ENCODE assay signal across 20 cellular contexts in the genomic region with DNA sequence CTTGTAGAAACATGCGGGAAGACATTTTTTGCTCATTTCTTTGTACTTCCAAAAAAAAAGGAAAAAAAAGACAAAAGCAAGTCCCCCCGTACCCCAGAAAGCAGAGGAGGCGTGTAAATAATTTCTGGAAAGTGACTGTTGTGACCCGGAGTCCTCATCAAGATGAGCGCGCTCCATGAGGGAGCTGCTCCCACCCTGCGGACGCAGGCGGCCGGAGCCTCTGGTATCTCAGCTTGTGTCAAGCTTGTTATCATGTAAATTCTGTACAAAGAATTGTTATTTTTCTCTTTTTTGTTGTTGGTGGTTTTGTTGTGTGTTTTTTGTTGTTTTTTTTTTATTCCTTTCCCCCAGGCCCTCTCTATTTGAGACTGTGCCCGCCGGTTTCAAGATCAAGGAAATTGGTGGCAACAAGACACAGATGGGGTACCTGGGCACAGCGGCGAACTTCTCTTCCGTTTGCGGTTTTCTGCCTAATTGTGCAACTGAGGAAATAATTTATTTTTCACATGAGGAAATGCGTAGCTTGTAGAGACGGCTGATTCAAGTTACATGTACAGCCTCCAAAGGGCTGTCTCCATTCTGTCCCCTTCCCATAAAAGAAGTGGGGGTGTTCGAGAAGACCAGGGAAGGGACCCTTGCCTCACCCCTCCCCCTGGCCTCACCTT. TPM values are rescaled to one million over a fixed set of nuclear protein-coding genes. Genes with fewer than 3 reads are reported as not detected.
DNase-seq lines count a peak whose midpoint lies in the region; ATAC-seq and TF ChIP-seq lines count a peak whose summit lies in the region.
"Had no signal": no experiment of that assay in that cellular context is flagged by ENCODE, and none has a peak within 500 bp of the region (broad histone marks: within the 10 kb centered on the region; RNA-seq: fewer than 3 reads in every experiment).

No MANE protein-coding gene starts in this region.

- no peak for ATAC-seq in HG03565 (IDR thresholded peaks at IDR 0.05; ENCODE audit: unreplicated experiment)
- ATAC-seq: SK-N-SH treated with all-trans-retinoic acid at 6 μM for 48 hours had no signal

- peaks cover 5% of the 10 kb centered on the region for H3K4me1 Mint-ChIP-seq in activated naive CD4-positive, alpha-beta T cell treated with anti-CD3 and anti-CD28 coated beads, Interleukin-2, amount 50 U/mL, for 24 hours
- no peaks in the 10 kb centered on the region for H3K4me1 Mint-ChIP-seq in activated naive CD4-positive, alpha-beta T cell treated with anti-CD3 and anti-CD28 coated beads, Interleukin-2, amount 10 ng/mL, durations not matched to agents 7 days and 5 days
- H3K4me1 Mint-ChIP-seq in nephron progenitor cell = no peaks in the 10 kb centered on the region

- peaks cover 12% of the 10 kb centered on the region for H3K36me3 Mint-ChIP-seq in activated naive CD4-positive, alpha-beta T cell treated with anti-CD3 and anti-CD28 coated beads, Interleukin-2, amount 50 U/mL, for 24 hours
- H3K36me3 Mint-ChIP-seq in activated naive CD4-positive, alpha-beta T cell treated with anti-CD3 and anti-CD28 coated beads, Interleukin-2, amount 10 ng/mL, durations not matched to agents 7 days and 5 days = peaks cover 34% of the 10 kb centered on the region
- peaks cover 53% of the 10 kb centered on the region for H3K36me3 Mint-ChIP-seq in nephron progenitor cell (ENCODE audit: low read depth)

- H3K4me3 ChIP-seq in ascending aorta = no peak overlapping the region

- no peaks in the 10 kb centered on the region for H3K9me3 Mint-ChIP-seq in activated naive CD4-positive, alpha-beta T cell treated with anti-CD3 and anti-CD28 coated beads, Interleukin-2, amount 50 U/mL, for 24 hours
- H3K9me3 Mint-ChIP-seq in activated naive CD4-positive, alpha-beta T cell treated with anti-CD3 and anti-CD28 coated beads, Interleukin-2, amount 10 ng/mL, durations not matched to agents 7 days and 5 days = no peaks in the 10 kb centered on the region
- no peaks in the 10 kb centered on the region for H3K9me3 Mint-ChIP-seq in nephron progenitor cell
- H3K9me3 Mint-ChIP-seq: CD8-positive, alpha-beta memory T cell had no signal

- no peak overlapping the region for H3K27ac ChIP-seq in ascending aorta

- intact Hi-C loops in ascending aorta (cut with DNase I) = no loop called here

- CTCF ChIA-PET in activated naive CD4-positive, alpha-beta T cell treated with anti-CD3 and anti-CD28 coated beads, Interleukin-2, amount 10 ng/mL, durations not matched to agents 7 days and 5 days (lab: Charles Lee) = no interaction called here

- TF ChIP-seq CTCF in nephron progenitor cell (IDR thresholded peaks at IDR 0.05) (no peak), ascending aorta (IDR thresholded peaks at IDR 0.05) (no peak)

- H3K4me1 ChIP-seq in ascending aorta = no peaks in the 10 kb centered on the region

- peaks cover 52 to 55% of the 10 kb centered on the region in 2 donors for H3K36me3 ChIP-seq in ascending aorta

- no peaks in the 10 kb centered on the region for H3K27me3 Mint-ChIP-seq in activated naive CD4-positive, alpha-beta T cell treated with anti-CD3 and anti-CD28 coated beads, Interleukin-2, amount 50 U/mL, for 24 hours
- no peaks in the 10 kb centered on the region for H3K27me3 Mint-ChIP-seq in activated naive CD4-positive, alpha-beta T cell treated with anti-CD3 and anti-CD28 coated beads, Interleukin-2, amount 10 ng/mL, durations not matched to agents 7 days and 5 days
- H3K27me3 Mint-ChIP-seq in nephron progenitor cell (ENCODE audit: low read depth, poor library complexity) = peaks cover 19% of the 10 kb centered on the region
- H3K27me3 Mint-ChIP-seq: CD8-positive, alpha-beta memory T cell had no signal

- no peak for DNase-seq in activated naive CD4-positive, alpha-beta T cell treated with anti-CD3 and anti-CD28 coated beads, Interleukin-2, amount 10 ng/mL, durations not matched to agents 7 days and 5 days
- peak; percentile 32 for DNase-seq in NOMO-1 treated with dmso at 0.1 percent for 144 hours (lab: John Stamatoyannopoulos, UW; ENCODE audit: unreplicated experiment)
- DNase-seq in nephron progenitor cell = no peak
- DNase-seq in ascending aorta (ENCODE audit: low spot score in 2 of 2) = no peak
- no peak for DNase-seq in SHP77 treated with DMSO at 0.1 percent for 48 hours (lab: John Stamatoyannopoulos, UW)
- DNase-seq in NCI-H226 = no peak
- DNase-seq: 8988T; CD8-positive, alpha-beta memory T cell; HCEC 1CT; NCI-H1048; NCI-H1436 treated with DMSO at 0.1 percent for 48 hours; NCI-H2029 treated with DMSO at 0.1 percent for 48 hours; NCI-H510A treated with DMSO at 0.1 percent for 48 hours; NCI-H82; SHP77; T-helper 1 cell had no signal

- no peaks in the 10 kb centered on the region for H3K9me3 ChIP-seq in ascending aorta

- peak overlapping the region; percentile 72 for H3K27ac Mint-ChIP-seq in activated naive CD4-positive, alpha-beta T cell treated with anti-CD3 and anti-CD28 coated beads, Interleukin-2, amount 50 U/mL, for 24 hours
- H3K27ac Mint-ChIP-seq in activated naive CD4-positive, alpha-beta T cell treated with anti-CD3 and anti-CD28 coated beads, Interleukin-2, amount 10 ng/mL, durations not matched to agents 7 days and 5 days = no peak overlapping the region
- peak overlapping the region; percentile 46 for H3K27ac Mint-ChIP-seq in nephron progenitor cell

- H3K4me3 Mint-ChIP-seq in activated naive CD4-positive, alpha-beta T cell treated with anti-CD3 and anti-CD28 coated beads, Interleukin-2, amount 50 U/mL, for 24 hours = no peak overlapping the region
- no peak overlapping the region for H3K4me3 Mint-ChIP-seq in activated naive CD4-positive, alpha-beta T cell treated with anti-CD3 and anti-CD28 coated beads, Interleukin-2, amount 10 ng/mL, durations not matched to agents 7 days and 5 days
- no peak overlapping the region for H3K4me3 Mint-ChIP-seq in nephron progenitor cell
- H3K4me3 Mint-ChIP-seq: CD8-positive, alpha-beta memory T cell had no signal

- H3K27me3 ChIP-seq in ascending aorta = no peaks in the 10 kb centered on the region

RNA-seq across cellular contexts. Expression of gene HPD, which starts 27.0 kb away (rescaled TPM):
- total RNA-seq in ascending aorta = 0.96 TPM
- total RNA-seq: CD8-positive, alpha-beta memory T cell; Daoy had no signal

RNA-seq across cellular contexts. Expression of gene SETD1B, which starts 27.9 kb away (rescaled TPM):
- total RNA-seq in ascending aorta = 22.7 TPM

RNA-seq across cellular contexts. Expression of gene RHOF, which starts 38.2 kb away (rescaled TPM):
- 1.9 TPM for total RNA-seq in ascending aorta

RNA-seq across cellular contexts. Expression of gene PSMD9, which starts 56.9 kb away (rescaled TPM):
- total RNA-seq in ascending aorta = 49.8 TPM
